Comparison of ENCODE assay signal across 20 cellular contexts in genomic region chr7:34850681-34851080, GRCh38.
"Had no signal": no experiment of that assay in that cellular context is flagged by ENCODE, and none has a peak within 500 bp of the region (broad histone marks: within the 10 kb centered on the region; RNA-seq: fewer than 3 reads in every experiment).

No MANE protein-coding gene starts in this region.

- H3K36me3 Mint-ChIP-seq: naive B cell; stimulated activated naive B cell treated with anti-CD40 and anti-IgM and Interleukin-4, amounts not matched to agents 10 μg/mL and 1 μg/mL and 100 μg/mL, for 72 hours had no signal

- H3K36me3 ChIP-seq: gastrocnemius medialis, spleen, thoracic aorta, transverse colon had no signal

- H3K9me3 ChIP-seq: gastrocnemius medialis, psoas muscle, spleen, thoracic aorta, transverse colon had no signal

- H3K9ac ChIP-seq: parathyroid adenoma had no signal

- H3K27ac Mint-ChIP-seq: endodermal cell; naive B cell; nephron; stimulated activated naive B cell treated with anti-CD40 and anti-IgM and Interleukin-4, amounts not matched to agents 10 μg/mL and 1 μg/mL and 100 μg/mL, for 72 hours had no signal

- H3K79me2 ChIP-seq: parathyroid adenoma had no signal

- DNase-seq: effector CD4-positive, alpha-beta T cell; endodermal cell; gastrocnemius medialis; islet precursor cell; mesenchymal stem cell; naive B cell; psoas muscle; retina; spleen; stimulated activated CD4-positive, alpha-beta T cell treated with anti-CD3 and anti-CD28 coated beads, Interleukin-15, amount 100 ng/mL, for 24 hours; stimulated activated CD4-positive, alpha-beta T cell treated with anti-CD3 and anti-CD28 coated beads, Interleukin-1b, Interleukin-23, amount 100 ng/mL, for 48 hours; stimulated activated CD4-positive, alpha-beta T cell treated with anti-CD3 and anti-CD28 coated beads, Interleukin-4, amount 100 ng/mL, for 4 hours; stimulated activated naive B cell treated with anti-CD40 and anti-IgM and Interleukin-4, amounts not matched to agents 10 μg/mL and 1 μg/mL and 100 μg/mL, for 72 hours; stimulated activated naive CD8-positive, alpha-beta T cell treated with anti-CD3 and anti-CD28 coated beads, Interleukin-15, amount 100 ng/mL, for 72 hours; transverse colon had no signal

- H3K27me3 ChIP-seq: gastrocnemius medialis, spleen, transverse colon had no signal

- H3K27ac ChIP-seq: gastrocnemius medialis, parathyroid adenoma, psoas muscle, spleen, thoracic aorta, transverse colon had no signal

- H3K4me1 Mint-ChIP-seq: naive B cell; nephron; stimulated activated naive B cell treated with anti-CD40 and anti-IgM and Interleukin-4, amounts not matched to agents 10 μg/mL and 1 μg/mL and 100 μg/mL, for 72 hours had no signal

- H3K4me3 ChIP-seq: gastrocnemius medialis, psoas muscle, spleen, thoracic aorta, transverse colon had no signal

- H3K9me3 Mint-ChIP-seq: endodermal cell; nephron; stimulated activated naive CD8-positive, alpha-beta T cell treated with anti-CD3 and anti-CD28 coated beads, Interleukin-15, amount 100 ng/mL, for 72 hours had no signal

- H3K4me3 Mint-ChIP-seq: endodermal cell; naive B cell; nephron; stimulated activated naive B cell treated with anti-CD40 and anti-IgM and Interleukin-4, amounts not matched to agents 10 μg/mL and 1 μg/mL and 100 μg/mL, for 72 hours; stimulated activated naive CD8-positive, alpha-beta T cell treated with anti-CD3 and anti-CD28 coated beads, Interleukin-15, amount 100 ng/mL, for 72 hours had no signal

- H3K4me1 ChIP-seq: gastrocnemius medialis, parathyroid adenoma, psoas muscle, spleen, transverse colon had no signal

- ATAC-seq: gastrocnemius medialis; left lobe of liver; psoas muscle; sciatic nerve; stimulated activated naive B cell treated with anti-CD40 and anti-IgM and Interleukin-4, amounts not matched to agents 10 μg/mL and 1 μg/mL and 100 μg/mL, for 72 hours; stimulated activated naive CD8-positive, alpha-beta T cell treated with anti-CD3 and anti-CD28 coated beads, Interleukin-15, amount 100 ng/mL, for 72 hours had no signal
